Comparison of ENCODE assay signal across 8 cellular contexts in genomic region chr1:153568367-153569099, GRCh38. TPM values are rescaled to one million over a fixed set of nuclear protein-coding genes. Genes with fewer than 3 reads are reported as not detected.
DNase-seq lines count a peak whose midpoint lies in the region; ATAC-seq and TF ChIP-seq lines count a peak whose summit lies in the region.

No MANE protein-coding gene starts in this region.

- H3K36me3 ChIP-seq in HUES48 (ENCODE audit: control insufficient read depth, insufficient read depth, low read length) (no peaks in the 10 kb centered on the region), endodermal cell (ENCODE audit: control insufficient read depth, insufficient read depth, low read length) (no peaks in the 10 kb centered on the region), mesodermal cell (ENCODE audit: control insufficient read depth, insufficient read depth, low read length) (no peaks in the 10 kb centered on the region)

- H3K27me3 Mint-ChIP-seq in endodermal cell (ENCODE audit: insufficient read depth) = peaks cover 7% of the 10 kb centered on the region

- WGBS in endodermal cell (ENCODE audit: insufficient coverage in 1 of 2, insufficient read length in 1 of 2), 2 experiments = 35 to 37% methylated on average over 12 to 25 of the region's 25 CpGs
- 27 to 28% methylated on average over 20 to 25 of the region's 25 CpGs for WGBS in mesodermal cell (ENCODE audit: insufficient coverage in 2 of 2), 2 experiments

- H3K9me3 ChIP-seq in HUES48 (ENCODE audit: control insufficient read depth, insufficient read depth, low read length) (no peaks in the 10 kb centered on the region), endodermal cell (ENCODE audit: control insufficient read depth, low read length) (no peaks in the 10 kb centered on the region), mesodermal cell (ENCODE audit: control insufficient read depth, low read length) (no peaks in the 10 kb centered on the region)

- TF ChIP-seq POLR2A in GM18505 (IDR thresholded peaks at IDR 0.05; ENCODE audit: borderline replicate concordance, extremely low read depth, insufficient read depth, insufficient read length) = no peak

- H3K9ac ChIP-seq in HUES48 (ENCODE audit: low read depth, low read length) (peak overlapping the region; percentile 2; the same call in 1 of the 2 replicates), endodermal cell (ENCODE audit: extremely low read depth, low read length, poor library complexity, severe bottlenecking) (no peak overlapping the region)

- no peaks in the 10 kb centered on the region for H3K27me3 ChIP-seq in HUES48 (ENCODE audit: control insufficient read depth, insufficient read depth, low read length)
- no peaks in the 10 kb centered on the region for H3K27me3 ChIP-seq in endodermal cell (ENCODE audit: control insufficient read depth, insufficient read depth, low read length, poor library complexity, severe bottlenecking)

- TF ChIP-seq CTCF in endodermal cell (conservative IDR thresholded peaks at IDR 0.05) = peak; percentile 99

- no peaks in the 10 kb centered on the region for H3K36me3 Mint-ChIP-seq in endodermal cell (ENCODE audit: low read depth)

- H3K4me1 ChIP-seq in HUES48 (ENCODE audit: control insufficient read depth, insufficient read depth, low read length) (peaks cover 31% of the 10 kb centered on the region), endodermal cell (ENCODE audit: control insufficient read depth, insufficient read depth, low read length) (peaks cover 11% of the 10 kb centered on the region), mesodermal cell (ENCODE audit: control insufficient read depth, insufficient read depth, low read length, poor library complexity, severe bottlenecking) (peaks cover 40% of the 10 kb centered on the region)

- H3K27ac Mint-ChIP-seq in endodermal cell = peak overlapping the region; percentile 78

- H3K4me1 Mint-ChIP-seq in endodermal cell = peaks cover 29% of the 10 kb centered on the region

- ATAC-seq in GM18505 (IDR thresholded peaks at IDR 0.05; ENCODE audit: unreplicated experiment) = no peak

- peak overlapping the region; percentile 42 for H3K4me3 Mint-ChIP-seq in endodermal cell

- peak overlapping the region; percentile 27; the same call in 1 of the 2 replicates for H3K4me3 ChIP-seq in HUES48 (ENCODE audit: low read depth, low read length)
- no peak overlapping the region for H3K4me3 ChIP-seq in endodermal cell (ENCODE audit: low read length)
- H3K4me3 ChIP-seq in mesodermal cell (ENCODE audit: extremely low read depth, insufficient read depth, low read length, poor library complexity, severe bottlenecking) = no peak overlapping the region

- H3K27ac ChIP-seq in HUES48 (ENCODE audit: low read depth, low read length) (peak overlapping the region; percentile 59), endodermal cell (ENCODE audit: low read depth, low read length) (peak overlapping the region; percentile 40), mesodermal cell (ENCODE audit: low read depth, low read length, severe bottlenecking) (peak overlapping the region; percentile 90)

- peaks cover 7% of the 10 kb centered on the region for H3K9me3 Mint-ChIP-seq in endodermal cell

- DNase-seq in CD1c-positive myeloid dendritic cell (ENCODE audit: extremely low spot score) (peak; percentile 89), NOMO-1 treated with DMSO at 0.1 percent for 48 hours (lab: John Stamatoyannopoulos, UW; ENCODE audit: unreplicated experiment) (peak; percentile 81), endodermal cell (peak; percentile 97)
- peak; percentile 61 for DNase-seq in activated CD8-positive, alpha-beta memory T cell treated with anti-CD3 and anti-CD28 coated beads, Interleukin-2, amount 50 U/mL, for 1 hour (ENCODE audit: extremely low read depth)
- peak; percentile 66 for DNase-seq in stimulated activated CD8-positive, alpha-beta memory T cell treated with anti-CD3 and anti-CD28 coated beads, Interleukin-15, amount 100 ng/mL, for 24 hours (ENCODE audit: low read depth)

RNA-seq across cellular contexts. Expression of gene S100A2, which starts 2.9 kb away (rescaled TPM):
- 1 to 10 TPM in 1 of 2 donors, under 1 TPM in 1; 0.92 to 3.1 TPM for total RNA-seq in endodermal cell
- not detected for polyA plus RNA-seq in endodermal cell (2013, experiment 1 of 2)
- not detected for polyA plus RNA-seq in endodermal cell (2013, experiment 2 of 2)
- 1.3 TPM for polyA plus RNA-seq in mesodermal cell (2013, experiment 1 of 2)
- polyA plus RNA-seq in mesodermal cell (2013, experiment 2 of 2) = 1.6 TPM

RNA-seq across cellular contexts. Expression of gene S100A3, which starts 19.5 kb away (rescaled TPM):
- total RNA-seq in endodermal cell = not detected
- 0.46 TPM for polyA plus RNA-seq in endodermal cell (2013, experiment 1 of 2)
- 0.58 TPM for polyA plus RNA-seq in endodermal cell (2013, experiment 2 of 2)
- polyA plus RNA-seq in mesodermal cell (2013, experiment 1 of 2) = 26.8 TPM
- polyA plus RNA-seq in mesodermal cell (2013, experiment 2 of 2) = 18.2 TPM

RNA-seq across cellular contexts. Expression of gene S100A4, which starts 22.9 kb away (rescaled TPM):
- 1 to 10 TPM; 4.9 to 6.2 TPM for total RNA-seq in endodermal cell
- 24.8 TPM for polyA plus RNA-seq in endodermal cell (2013, experiment 1 of 2)
- polyA plus RNA-seq in endodermal cell (2013, experiment 2 of 2) = 24.1 TPM
- polyA plus RNA-seq in mesodermal cell (2013, experiment 1 of 2) = 235 TPM
- 190 TPM for polyA plus RNA-seq in mesodermal cell (2013, experiment 2 of 2)

RNA-seq across cellular contexts. Expression of gene S100A5, which starts 27.8 kb away (rescaled TPM):
- not detected for total RNA-seq in endodermal cell
- polyA plus RNA-seq in endodermal cell (2013, experiment 1 of 2) = not detected
- polyA plus RNA-seq in endodermal cell (2013, experiment 2 of 2) = not detected
- 0.63 TPM for polyA plus RNA-seq in mesodermal cell (2013, experiment 1 of 2)
- polyA plus RNA-seq in mesodermal cell (2013, experiment 2 of 2) = not detected

RNA-seq across cellular contexts. Expression of gene S100A6, which starts 32.7 kb away (rescaled TPM):
- 1 to 10 TPM; 3.7 to 7.5 TPM for total RNA-seq in endodermal cell
- 25.5 TPM for polyA plus RNA-seq in endodermal cell (2013, experiment 1 of 2)
- 34.9 TPM for polyA plus RNA-seq in endodermal cell (2013, experiment 2 of 2)
- polyA plus RNA-seq in mesodermal cell (2013, experiment 1 of 2) = 178 TPM
- polyA plus RNA-seq in mesodermal cell (2013, experiment 2 of 2) = 147 TPM

Comparison
In these comparisons a context has a peak if more than half of its experiments do, and no peak if none do; other contexts are left out.
1. H3K27ac ChIP-seq: peak in every context shown above with its lines; median percentile 90 in mesodermal cell; 59 in HUES48; 40 in endodermal cell.